Comparison of ENCODE assay signal across 17 cellular contexts in genomic region chr2:239694487-239694886, GRCh38.
DNase-seq lines count a peak whose midpoint lies in the region; ATAC-seq and TF ChIP-seq lines count a peak whose summit lies in the region.
"Had no signal": no experiment of that assay in that cellular context is flagged by ENCODE, and none has a peak within 500 bp of the region (broad histone marks: within the 10 kb centered on the region; RNA-seq: fewer than 3 reads in every experiment).

No MANE protein-coding gene starts in this region.

- intact Hi-C loops in colonic mucosa (cut with DNase I) = no loop called here
- intact Hi-C loops in esophagus muscularis mucosa (cut with DNase I) = no loop called here
- intact Hi-C loops in testis (cut with DNase I; ENCODE audit: low total_unique reads) = no loop called here

- TF ChIP-seq POLR2A in esophagus muscularis mucosa (IDR thresholded peaks at IDR 0.05; ENCODE audit: low read depth) (no peak), testis (IDR thresholded peaks at IDR 0.05) (no peak)

- TF ChIP-seq EP300 in esophagus muscularis mucosa (IDR thresholded peaks at IDR 0.05) = no peak

- WGBS in esophagus muscularis mucosa = 63% methylated on average over 4 of the region's 4 CpGs
- 74 to 88% methylated on average over 2 to 4 of the region's 4 CpGs for WGBS in testis, 2 donors

- no peak overlapping the region for H3K27ac ChIP-seq in BLaER1 treated with 17β-estradiol and CSF1 and Interleukin-3, amounts not matched to agents 10 nM and 100 nM
- no peak overlapping the region for H3K27ac ChIP-seq in colonic mucosa
- no peak overlapping the region for H3K27ac ChIP-seq in esophagus muscularis mucosa (replicated peaks in 1 of 4)
- H3K27ac ChIP-seq in osteoblast (ENCODE audit: low read depth, low read length) = no peak overlapping the region
- H3K27ac ChIP-seq in testis = no peak overlapping the region

- no peak overlapping the region for H3K4me3 ChIP-seq in BLaER1 treated with 17β-estradiol and CSF1 and Interleukin-3, amounts not matched to agents 10 nM and 100 nM
- no peak overlapping the region for H3K4me3 ChIP-seq in colonic mucosa
- no peak overlapping the region for H3K4me3 ChIP-seq in esophagus muscularis mucosa
- H3K4me3 ChIP-seq in osteoblast (ENCODE audit: insufficient read depth, low read length) = no peak overlapping the region
- no peak overlapping the region for H3K4me3 ChIP-seq in testis

- peaks cover 6 to 34% (median 20%) of the 10 kb centered on the region in 10 experiments; a peak in 18 of 20 replicates for H3K4me1 ChIP-seq in BLaER1 treated with 17β-estradiol and CSF1 and Interleukin-3, amounts not matched to agents 10 nM and 100 nM
- no peaks in the 10 kb centered on the region for H3K4me1 ChIP-seq in colonic mucosa
- peaks cover 0 to 9% (median 2%) of the 10 kb centered on the region in 4 donors for H3K4me1 ChIP-seq in esophagus muscularis mucosa
- H3K4me1 ChIP-seq in osteoblast (ENCODE audit: insufficient read depth, low read length) = no peaks in the 10 kb centered on the region
- H3K4me1 ChIP-seq in testis = peaks cover 12% of the 10 kb centered on the region
- H3K4me1 ChIP-seq: BE2C had no signal

- peak; percentile 7 for DNase-seq in colonic mucosa
- DNase-seq in esophagus muscularis mucosa (ENCODE audit: extremely low spot score) = peak; percentile 81
- peak; percentile 5 for DNase-seq in osteoblast (ENCODE audit: insufficient read length, low spot score, missing footprints)
- DNase-seq in testis = no peak
- no peak for DNase-seq in foreskin melanocyte
- DNase-seq: ACHN; BE2C; CD4-positive, alpha-beta memory T cell; DMS153; DMS79; GF-D8; GOT3; H7; HFFc6 had no signal

- no peak for ATAC-seq in HG03442 (IDR thresholded peaks at IDR 0.05; ENCODE audit: unreplicated experiment)
- ATAC-seq: HCT116 had no signal

- peaks cover 0 to 4% (median 0%) of the 10 kb centered on the region in 11 experiments; a peak in 1 of 22 replicates for H3K9me3 ChIP-seq in BLaER1 treated with 17β-estradiol and CSF1 and Interleukin-3, amounts not matched to agents 10 nM and 100 nM (replicated peaks in 1 of 11)
- H3K9me3 ChIP-seq in colonic mucosa (no peaks in the 10 kb centered on the region), esophagus muscularis mucosa (no peaks in the 10 kb centered on the region), osteoblast (ENCODE audit: low read depth, low read length) (no peaks in the 10 kb centered on the region), testis (no peaks in the 10 kb centered on the region)
- H3K9me3 ChIP-seq: BE2C had no signal

- no peaks in the 10 kb centered on the region for H3K36me3 ChIP-seq in BLaER1 treated with 17β-estradiol and CSF1 and Interleukin-3, amounts not matched to agents 10 nM and 100 nM
- H3K36me3 ChIP-seq in colonic mucosa (no peaks in the 10 kb centered on the region), esophagus muscularis mucosa (no peaks in the 10 kb centered on the region), osteoblast (ENCODE audit: insufficient read depth, low read length) (no peaks in the 10 kb centered on the region), testis (ENCODE audit: low read depth, missing control alignments) (no peaks in the 10 kb centered on the region)
- H3K36me3 ChIP-seq: BE2C had no signal

- H3K4me2 ChIP-seq in BLaER1 treated with 17β-estradiol and CSF1 and Interleukin-3, amounts not matched to agents 10 nM and 100 nM = peak overlapping the region in 8 of 11 experiments; percentile 27 to 68 (median 50); a peak in 14 of 22 replicates
- no peak overlapping the region for H3K4me2 ChIP-seq in osteoblast (ENCODE audit: insufficient read depth, low read length)

- H4K20me1 ChIP-seq in BLaER1 treated with 17β-estradiol and CSF1 and Interleukin-3, amounts not matched to agents 10 nM and 100 nM = no peaks in the 10 kb centered on the region
- no peaks in the 10 kb centered on the region for H4K20me1 ChIP-seq in osteoblast (ENCODE audit: insufficient read depth, low read length)

- no peaks in the 10 kb centered on the region for H3K27me3 ChIP-seq in BLaER1 treated with 17β-estradiol and CSF1 and Interleukin-3, amounts not matched to agents 10 nM and 100 nM
- no peaks in the 10 kb centered on the region for H3K27me3 ChIP-seq in colonic mucosa
- H3K27me3 ChIP-seq in esophagus muscularis mucosa = no peaks in the 10 kb centered on the region
- no peaks in the 10 kb centered on the region for H3K27me3 ChIP-seq in osteoblast (ENCODE audit: insufficient read depth, low read length)
- no peaks in the 10 kb centered on the region for H3K27me3 ChIP-seq in testis
- H3K27me3 ChIP-seq: BE2C had no signal

- H3K9ac ChIP-seq in BLaER1 treated with 17β-estradiol and CSF1 and Interleukin-3, amounts not matched to agents 10 nM and 100 nM = no peak overlapping the region
- no peak overlapping the region for H3K9ac ChIP-seq in colonic mucosa (ENCODE audit: low read depth in 2 of 2, low read length in 2 of 2)

- no peaks in the 10 kb centered on the region for H3K79me2 ChIP-seq in osteoblast (ENCODE audit: insufficient read depth, low read length)

- no peak overlapping the region for H2AFZ ChIP-seq in osteoblast (ENCODE audit: low read length)

- TF ChIP-seq CTCF in colonic mucosa (IDR thresholded peaks at IDR 0.05) = no peak
- no peak for TF ChIP-seq CTCF in esophagus muscularis mucosa (IDR thresholded peaks at IDR 0.05)
- no peak for TF ChIP-seq CTCF in osteoblast (IDR thresholded peaks at IDR 0.05; ENCODE audit: extremely low read depth, low read depth, low read length)
- TF ChIP-seq CTCF in testis (IDR thresholded peaks at IDR 0.05) = no peak

Comparison
In these comparisons a context has a peak if more than half of its experiments do, and no peak if none do; other contexts are left out.
1. DNase-seq: peak in colonic mucosa (single experiment), esophagus muscularis mucosa (single experiment) and osteoblast (single experiment); none in testis (single experiment) and foreskin melanocyte (single experiment).